In the genomic region with DNA sequence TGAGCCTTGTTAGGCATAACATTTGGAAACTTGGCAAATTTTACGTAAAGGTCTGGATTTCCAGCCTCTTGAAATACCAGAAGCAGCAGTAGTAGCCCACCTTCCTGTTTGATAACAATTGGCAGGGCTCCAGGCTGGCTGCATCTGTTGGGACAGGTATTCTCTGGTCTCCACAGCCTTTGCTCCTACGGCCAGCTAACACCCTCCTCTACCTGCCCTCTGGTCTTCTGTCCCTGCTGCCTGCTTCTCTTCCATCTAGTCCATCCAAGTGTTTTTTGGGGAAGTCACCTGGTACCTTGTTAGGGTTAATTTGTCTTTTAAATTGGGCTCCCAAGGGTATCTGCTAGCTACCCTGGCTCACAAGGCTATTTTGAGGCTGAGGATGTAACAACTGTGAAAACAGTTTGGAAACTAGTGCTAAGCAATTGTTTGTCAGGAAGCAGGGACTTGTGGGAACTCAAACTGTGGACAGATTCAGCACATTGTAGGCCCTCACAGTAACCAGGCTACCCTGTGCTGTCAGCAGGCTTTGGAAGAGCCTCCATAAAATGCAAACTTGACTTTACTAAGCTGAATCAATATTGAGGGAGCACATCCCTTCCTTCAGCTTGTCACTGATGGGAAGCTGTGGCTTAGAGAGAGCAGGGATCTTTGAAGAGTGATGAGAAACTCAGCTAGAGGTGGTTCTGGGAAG, we compare ENCODE assay signal across 10 cellular contexts. TPM values are rescaled to one million over a fixed set of nuclear protein-coding genes. Genes with fewer than 3 reads are reported as not detected.
DNase-seq lines count a peak whose midpoint lies in the region; ATAC-seq, FAIRE-seq and TF ChIP-seq lines count a peak whose summit lies in the region.
"Had no signal": no experiment of that assay in that cellular context is flagged by ENCODE, and none has a peak within 500 bp of the region (broad histone marks: within the 10 kb centered on the region; RNA-seq: fewer than 3 reads in every experiment).

No MANE protein-coding gene starts in this region.

- no peak overlapping the region for H2BK15ac ChIP-seq in H1 (ENCODE audit: low read length)

- H4K5ac ChIP-seq in H1 (ENCODE audit: insufficient read length, low read depth, low read length) = no peak overlapping the region

- H3K18ac ChIP-seq in H1 (ENCODE audit: extremely low read depth, low read length) = no peak overlapping the region

- H3K79me2 ChIP-seq in DND-41 (ENCODE audit: insufficient read depth, low read length) (peaks cover 35% of the 10 kb centered on the region), H1 (ENCODE audit: control insufficient read depth in 1 of 2, insufficient read depth in 2 of 2, low read length in 2 of 2) (peaks cover 0 to 43% of the 10 kb centered on the region in 2 experiments; a peak in 3 of 4 replicates)

- no peak overlapping the region for H2BK5ac ChIP-seq in H1 (ENCODE audit: low read depth, low read length)

- H3K4me1 ChIP-seq in DND-41 (ENCODE audit: insufficient read depth, low read length) (peaks cover 19% of the 10 kb centered on the region), H1 (replicated peaks in 1 of 4; ENCODE audit: control insufficient read depth in 3 of 4, insufficient read depth in 4 of 4, low read length in 3 of 4) (peaks cover 2 to 28% (median 20%) of the 10 kb centered on the region in 4 experiments)

- H2AFZ ChIP-seq in DND-41 (ENCODE audit: low read depth, low read length) (no peak overlapping the region), H1 (ENCODE audit: low read length) (no peak overlapping the region)

- DNase-seq in DND-41 (no peak), RWPE1 (ENCODE audit: low spot score) (no peak), H1 (ENCODE audit: low read depth in 1 of 2, low spot score in 2 of 2) (no peak), GM19239 (ENCODE audit: insufficient read length, low spot score) (no peak), NCI-H2081 treated with DMSO at 0.1 percent for 48 hours (lab: John Stamatoyannopoulos, UW) (no peak), NCI-H524 (lab: John Stamatoyannopoulos, UW) (no peak)
- DNase-seq: ovary had no signal

- H3K14ac ChIP-seq in H1 (ENCODE audit: insufficient read length) = no peak overlapping the region

- no peak overlapping the region for H2AK5ac ChIP-seq in H1 (ENCODE audit: low read depth, low read length)

- 0 out of 2 replicates have a peak, but pooled peaks cover 9% of the 10 kb centered on the region for H3K79me1 ChIP-seq in H1 (ENCODE audit: low read depth, low read length)

- H3K4me2 ChIP-seq in DND-41 (ENCODE audit: insufficient read depth, low read length) (no peak overlapping the region), H1 (ENCODE audit: insufficient read depth in 1 of 2, low read depth in 2 of 2, low read length in 2 of 2) (0 out of 4 replicates have a peak overlapping the region, but pooled peaks of 1 of the 2 experiments have one; percentile 16)

- H3K27ac ChIP-seq in 22Rv1 (peak overlapping the region; percentile 34), DND-41 (ENCODE audit: low read length) (no peak overlapping the region), RWPE1 (peak overlapping the region; percentile 56), H1 (ENCODE audit: low read depth, low read length) (no peak overlapping the region)
- H3K27ac ChIP-seq: ovary had no signal

- TF ChIP-seq EP300 in H1 (IDR thresholded peaks at IDR 0.05; ENCODE audit: borderline replicate concordance in 1 of 2, low read depth in 2 of 2, low read length in 2 of 2) = no peak

- WGBS in H1 (ENCODE audit: extremely low coverage in 1 of 2, insufficient coverage in 1 of 2, insufficient read length in 1 of 2, insufficient replicate concordance in 2 of 2, low coverage in 1 of 2, low lambda C conversion rate in 2 of 2, missing lambda C conversion rate in 1 of 2), 2 experiments = 79% methylated on average over 2 of the region's 2 CpGs; no CpG with 5 or more reads in 1 of the 2 experiments

- H4K8ac ChIP-seq in H1 (ENCODE audit: extremely low read depth, insufficient read depth, low read length) = no peak overlapping the region

- H3K4me3 ChIP-seq in DND-41 (ENCODE audit: low read depth in 1 of 2, low read length in 2 of 2) (no peak overlapping the region), H1 (ENCODE audit: extremely low read depth in 1 of 4, insufficient read depth in 2 of 4, low read depth in 3 of 4, low read length in 4 of 4) (no peak overlapping the region)
- H3K4me3 ChIP-seq: ovary had no signal

- no peak overlapping the region for H3K4ac ChIP-seq in H1 (replicated peaks; ENCODE audit: insufficient read length, low read depth, low read length)

- H3K36me3 ChIP-seq in DND-41 (ENCODE audit: insufficient read depth, low read length) (peaks cover 56% of the 10 kb centered on the region), H1 (ENCODE audit: control insufficient read depth in 2 of 4, insufficient read depth in 4 of 4, low read length in 3 of 4) (peaks cover 26 to 58% (median 51%) of the 10 kb centered on the region in 4 experiments)
- H3K36me3 ChIP-seq: ovary had no signal

- no peak overlapping the region for H2BK12ac ChIP-seq in H1 (ENCODE audit: low read depth, low read length)

- TF ChIP-seq RAD21 in H1 (IDR thresholded peaks at IDR 0.05 in 1 of 2, conservative IDR thresholded peaks at IDR 0.05 in 1 of 2; ENCODE audit: low read depth in 2 of 2, low read length in 2 of 2) = no peak

- no peak overlapping the region for H2BK20ac ChIP-seq in H1 (ENCODE audit: low read length)

- H3K27me3 ChIP-seq in DND-41 (ENCODE audit: insufficient read depth, low read length, poor library complexity) (no peaks in the 10 kb centered on the region), H1 (replicated peaks in 1 of 4; ENCODE audit: control insufficient read depth in 3 of 4, extremely low read depth in 1 of 4, insufficient read depth in 3 of 4, low read length in 3 of 4) (no peaks in the 10 kb centered on the region; a peak in 1 of 7 replicates)
- H3K27me3 ChIP-seq: ovary had no signal

- H4K20me1 ChIP-seq in DND-41 (ENCODE audit: insufficient read depth, low read length) (peaks cover 58% of the 10 kb centered on the region), H1 (replicated peaks in 1 of 2; ENCODE audit: control insufficient read depth in 1 of 2, insufficient read depth in 2 of 2, low read length in 2 of 2) (peaks cover 16 to 40% of the 10 kb centered on the region in 2 experiments)

- peaks cover 3% of the 10 kb centered on the region for H3K23me2 ChIP-seq in H1 (ENCODE audit: low read depth, low read length)

- H3K9ac ChIP-seq in DND-41 (ENCODE audit: low read depth, low read length) (no peak overlapping the region), H1 (replicated peaks in 1 of 4; ENCODE audit: extremely low read depth in 1 of 4, low read depth in 3 of 4, low read length in 3 of 4) (no peak overlapping the region)

- TF ChIP-seq POLR2A in H1 (IDR thresholded peaks at IDR 0.05; ENCODE audit: control extremely low read depth in 1 of 2, low read depth in 2 of 2, low read length in 2 of 2) = peak in 1 of 2 experiments; percentile 75; a peak in 2 of 3 replicates

- no peak overlapping the region for H2BK120ac ChIP-seq in H1 (replicated peaks; ENCODE audit: low read depth, low read length)

- CTCF ChIA-PET in RWPE1 (lab: Yijun Ruan, JAX) (interaction anchor here (0.5 to 0.6 kb wide), 2 partner anchors 32 to 194 kb away, joined by 3 read pairs; no protein-coding TSS in a partner anchor), H1 (lab: Charles Lee; ENCODE audit: partially characterized antibody) (interaction anchor here (0.7 to 2.2 kb wide), 2 partner anchors 13 to 85 kb away, joined by 3 to 5 read pairs; no protein-coding TSS in a partner anchor)

- H3K23ac ChIP-seq in H1 (ENCODE audit: insufficient read length) = no peak overlapping the region

- ATAC-seq in DND-41 (ENCODE audit: insufficient read depth, low read depth) (peak; percentile 10; the same call in 1 of the 3 replicates), HG02840 (IDR thresholded peaks at IDR 0.05; ENCODE audit: low FRiP score, unreplicated experiment) (no peak)

- H3K9me3 ChIP-seq in DND-41 (ENCODE audit: insufficient read depth, low read length, severe bottlenecking) = no peaks in the 10 kb centered on the region
- H3K9me3 ChIP-seq in H1 (ENCODE audit: insufficient read depth in 2 of 2, low read depth in 1 of 2, low read length in 1 of 2) = no peaks in the 10 kb centered on the region
- H3K9me3 ChIP-seq: ovary had no signal

- POLR2A ChIA-PET in RWPE1 (lab: Yijun Ruan, JAX; ENCODE audit: low non-redundant PET) = no interaction called here
- POLR2A ChIA-PET in H1 (lab: Charles Lee; ENCODE audit: partially characterized antibody) = interaction anchor here (0.7 to 5.8 kb wide), 26 partner anchors 8 to 518 kb away, joined by 3 to 41 read pairs (median 4); a partner anchor contains a TSS

- no peak for FAIRE-seq in H1 (lab: Jason Lieb, UNC)
- no peak for FAIRE-seq in GM19239 (lab: Jason Lieb, UNC)
- FAIRE-seq: bronchial epithelial cell had no signal

- TF ChIP-seq CTCF in 22Rv1 (IDR thresholded peaks at IDR 0.05) (no peak), DND-41 (IDR thresholded peaks at IDR 0.05; ENCODE audit: borderline replicate concordance, extremely low read depth, low read length, poor library complexity, severe bottlenecking) (no peak), RWPE1 (conservative IDR thresholded peaks at IDR 0.05; ENCODE audit: low read depth) (no peak), H1 (IDR thresholded peaks at IDR 0.05; ENCODE audit: control extremely low read depth in 1 of 3, insufficient read depth in 1 of 3, low read depth in 1 of 3, low read length in 3 of 3) (no peak)

- H3K56ac ChIP-seq in H1 (replicated peaks; ENCODE audit: insufficient read length, low read depth, low read length) = no peak overlapping the region

- H4K91ac ChIP-seq in H1 (replicated peaks; ENCODE audit: insufficient read length, low read length) = no peak overlapping the region

RNA-seq across cellular contexts. Expression of a gene that starts 8.5 kb away (rescaled TPM):
- total RNA-seq in H1 (2021; fragmentation: NEBNext Ultra II Directional; extraction: Animal tissue kit (Norgen Biotek cat#: 25700)) = 2,128 and 2,149 TPM in 2 replicates
- polyA plus RNA-seq in H1 (2011; rRNA removed) = 2,240 and 3,943 TPM in 2 replicates
- polyA plus RNA-seq in H1 (2011; cell fraction: cytosol; rRNA removed) = 4,851 TPM
- polyA plus RNA-seq in H1 (2011; cell fraction: nucleus; rRNA removed) = 967 TPM
- polyA plus RNA-seq in H1 (2012, experiment 1 of 2) = 3,399 to 4,766 TPM (median 3,912 TPM) in 4 replicates
- polyA plus RNA-seq in H1 (2012, experiment 2 of 2) = 2,023 TPM
- 5,721 TPM for polyA plus RNA-seq in H1 (2013, experiment 1 of 2)
- 5,662 TPM for polyA plus RNA-seq in H1 (2013, experiment 2 of 2)
- 705 and 1,068 TPM in 2 replicates for polyA minus RNA-seq in H1 (2011; rRNA and poly(A)+ RNA removed)
- polyA minus RNA-seq in H1 (2011; cell fraction: cytosol; rRNA and poly(A)+ RNA removed) = 708 TPM
- 1,078 TPM for polyA minus RNA-seq in H1 (2011; cell fraction: nucleus; rRNA and poly(A)+ RNA removed)

RNA-seq across cellular contexts. Expression of a gene that starts 12.9 kb away (rescaled TPM):
- total RNA-seq in H1 (2021; fragmentation: NEBNext Ultra II Directional; extraction: Animal tissue kit (Norgen Biotek cat#: 25700)) = 35.8 and 38.6 TPM in 2 replicates
- polyA plus RNA-seq in H1 (2011; rRNA removed) = 10.6 and 11.3 TPM in 2 replicates
- polyA plus RNA-seq in H1 (2011; cell fraction: cytosol; rRNA removed) = 14.8 TPM
- 19.1 TPM for polyA plus RNA-seq in H1 (2011; cell fraction: nucleus; rRNA removed)
- 18.5 to 22.2 TPM (median 21.4 TPM) in 4 replicates for polyA plus RNA-seq in H1 (2012, experiment 1 of 2)
- 6.7 TPM for polyA plus RNA-seq in H1 (2012, experiment 2 of 2)
- polyA plus RNA-seq in H1 (2013, experiment 1 of 2) = 16.1 TPM
- polyA plus RNA-seq in H1 (2013, experiment 2 of 2) = 14.6 TPM
- 49.2 and 56.0 TPM in 2 replicates for polyA minus RNA-seq in H1 (2011; rRNA and poly(A)+ RNA removed)
- 26.0 TPM for polyA minus RNA-seq in H1 (2011; cell fraction: cytosol; rRNA and poly(A)+ RNA removed)
- 51.1 TPM for polyA minus RNA-seq in H1 (2011; cell fraction: nucleus; rRNA and poly(A)+ RNA removed)

Comparison
In these comparisons a context has a peak if more than half of its experiments do, and no peak if none do; other contexts are left out.
1. H3K27ac ChIP-seq: peak in 22Rv1 (single experiment) and RWPE1 (single experiment); none in DND-41 (single experiment) and H1 (single experiment).